35 cellular contexts compared by ENCODE assay signal in genomic region chr4:80116516-80116915, GRCh38.
"Had no signal": no experiment of that assay in that cellular context is flagged by ENCODE, and none has a peak within 500 bp of the region (broad histone marks: within the 10 kb centered on the region; RNA-seq: fewer than 3 reads in every experiment).

No MANE protein-coding gene starts in this region.

- H3K9me3 ChIP-seq: MG63 had no signal

- H3K27me3 ChIP-seq: MG63 had no signal

- DNase-seq: Karpas-422, Kasumi-1, MG63, MM.1S, MV-4-11, NCI-H1048, NCI-H1092, NCI-H1092 treated with DMSO at 0.1 percent for 48 hours, NCI-H1105, NCI-H1105 treated with DMSO at 0.1 percent for 48 hours, NCI-H1417, NCI-H1417 treated with DMSO at 0.1 percent for 48 hours, NCI-H1436, NCI-H1436 treated with DMSO at 0.1 percent for 48 hours, NCI-H146, NCI-H1694, NCI-H1694 treated with DMSO at 0.1 percent for 48 hours, NCI-H187, NCI-H187 treated with DMSO at 0.1 percent for 48 hours, NCI-H1930, NCI-H2029, NCI-H2029 treated with DMSO at 0.1 percent for 48 hours, NCI-H2081, NCI-H2081 treated with DMSO at 0.1 percent for 48 hours, NCI-H2107, NCI-H2171, NCI-H2171 treated with DMSO at 0.1 percent for 48 hours, NCI-H2227 treated with DMSO at 0.1 percent for 48 hours, NCI-H226, NCI-H345, NCI-H446, NCI-H446 treated with DMSO at 0.1 percent for 48 hours, NCI-H510A, NCI-H510A treated with DMSO at 0.1 percent for 48 hours had no signal

- H3K4me2 ChIP-seq: KMS-11 had no signal

- H3K9ac ChIP-seq: KMS-11 had no signal

- H3K36me3 ChIP-seq: MG63 had no signal

- H3K4me3 ChIP-seq: MG63 had no signal

- H3K27ac ChIP-seq: KMS-11 had no signal
